Comparison of ENCODE assay signal across 8 cellular contexts in the genomic region with DNA sequence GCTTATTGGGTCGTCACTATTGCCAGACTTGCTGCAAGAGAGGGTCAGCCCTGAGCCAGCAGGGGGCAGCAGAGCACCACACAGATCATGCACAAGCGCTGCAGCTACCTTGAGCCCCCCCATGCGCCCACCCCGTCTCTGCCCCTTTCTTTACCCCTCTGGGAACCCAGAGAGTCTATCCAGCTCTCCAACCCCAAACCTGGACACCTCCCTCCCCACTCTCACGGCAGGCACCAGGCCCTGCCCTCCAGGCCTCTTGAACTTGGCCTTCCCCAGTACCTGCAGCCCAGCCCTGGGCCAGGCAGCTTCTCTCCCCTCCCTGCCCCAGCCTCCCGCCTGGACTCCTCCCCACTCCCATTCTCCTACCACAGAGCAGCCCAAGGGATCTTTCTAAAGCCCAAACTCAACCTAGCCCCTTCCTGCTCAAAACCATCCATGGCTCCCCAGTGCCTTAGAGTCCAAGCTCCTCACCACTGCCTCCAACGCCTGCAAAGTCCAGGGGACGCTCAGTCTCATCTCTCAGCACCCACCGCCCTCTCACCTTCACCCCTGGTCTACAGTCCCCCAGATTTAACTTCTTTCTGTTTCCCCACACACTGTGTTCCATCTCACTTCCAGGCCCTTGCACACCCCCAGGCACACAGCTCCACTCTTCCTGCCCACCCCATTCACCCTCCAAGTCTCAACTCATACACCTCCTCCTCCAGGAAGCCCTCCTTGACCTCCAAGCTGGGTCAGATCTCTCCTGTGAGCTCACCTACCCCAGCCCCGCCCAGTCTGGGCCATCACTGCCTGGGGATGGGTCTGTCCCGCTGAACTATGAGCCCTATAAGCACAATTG. TPM values are rescaled to one million over a fixed set of nuclear protein-coding genes. Genes with fewer than 3 reads are reported as not detected.
DNase-seq lines count a peak whose midpoint lies in the region; ATAC-seq and TF ChIP-seq lines count a peak whose summit lies in the region.

No MANE protein-coding gene starts in this region.

- peaks cover 9% of the 10 kb centered on the region for H3K27me3 Mint-ChIP-seq in H9 (ENCODE audit: low read depth)
- peaks cover 0 to 17% (median 3%) of the 10 kb centered on the region in 5 donors for H3K27me3 Mint-ChIP-seq in naive thymus-derived CD8-positive, alpha-beta T cell

- no peaks in the 10 kb centered on the region for H3K9me3 ChIP-seq in BE2C
- no peaks in the 10 kb centered on the region for H3K9me3 ChIP-seq in H9 (ENCODE audit: control insufficient read depth, low read depth, low read length)

- no peak overlapping the region for H3K27ac ChIP-seq in H9 (ENCODE audit: insufficient read length, low read depth, low read length)

- H4K8ac ChIP-seq in H9 (replicated peaks; ENCODE audit: insufficient read length, low read depth, low read length) = no peak overlapping the region

- no peaks in the 10 kb centered on the region for H3K27me3 ChIP-seq in BE2C
- H3K27me3 ChIP-seq in H9 (ENCODE audit: insufficient read depth, low read length) = no peaks in the 10 kb centered on the region

- H3K56ac ChIP-seq in H9 (ENCODE audit: insufficient read length, low read depth, low read length) = no peak overlapping the region

- no peaks in the 10 kb centered on the region for H3K79me2 ChIP-seq in H9 (ENCODE audit: insufficient read depth, low read length)

- H3K4me2 ChIP-seq in H9 (ENCODE audit: insufficient read depth, insufficient read length, low read length) = no peak overlapping the region

- H2BK5ac ChIP-seq in H9 (ENCODE audit: insufficient read length, low read length) = no peak overlapping the region

- H2BK12ac ChIP-seq in H9 (ENCODE audit: insufficient read length, low read depth, low read length) = no peak overlapping the region

- H3K4me3 Mint-ChIP-seq in H9 = peak overlapping the region in 1 of 2 experiments; percentile 47; a peak in 2 of 5 replicates
- peak overlapping the region in 2 of 10 donors; percentile 7 to 16 for H3K4me3 Mint-ChIP-seq in naive thymus-derived CD8-positive, alpha-beta T cell
- H3K4me3 Mint-ChIP-seq in stimulated activated effector memory CD8-positive, alpha-beta T cell treated with anti-CD3 and anti-CD28 coated beads, Interleukin-12 subunit alpha, Interleukin-12 subunit beta, amount 100 ng/mL, for 72 hours = no peak overlapping the region

- H3K36me3 ChIP-seq in BE2C = no peaks in the 10 kb centered on the region

- peak; percentile 53 to 58 for ATAC-seq in naive thymus-derived CD8-positive, alpha-beta T cell
- peak; percentile 46 for ATAC-seq in stimulated activated effector memory CD8-positive, alpha-beta T cell treated with anti-CD3 and anti-CD28 coated beads, Interleukin-12 subunit alpha, Interleukin-12 subunit beta, amount 100 ng/mL, for 72 hours
- ATAC-seq in GM21447 (IDR thresholded peaks at IDR 0.05; ENCODE audit: unreplicated experiment) = no peak

- no peaks in the 10 kb centered on the region for H4K20me1 ChIP-seq in H9 (ENCODE audit: control insufficient read depth, insufficient read depth, insufficient read length)

- H3K23ac ChIP-seq in H9 (ENCODE audit: insufficient read length, low read depth, low read length) = no peak overlapping the region

- no peaks in the 10 kb centered on the region for H3K23me2 ChIP-seq in H9 (ENCODE audit: insufficient read length, low read depth, low read length, poor library complexity, severe bottlenecking)

- H2BK15ac ChIP-seq in H9 (ENCODE audit: low read depth, low read length) = no peak overlapping the region

- DNase-seq in BE2C = peak; percentile 86
- DNase-seq in H9 = peak; percentile 86
- peak; percentile 39 for DNase-seq in NOMO-1 treated with DMSO at 0.1 percent for 48 hours (lab: John Stamatoyannopoulos, UW; ENCODE audit: unreplicated experiment)
- peak; percentile 85 for DNase-seq in activated CD8-positive, alpha-beta memory T cell treated with anti-CD3 and anti-CD28 coated beads, Interleukin-2, amount 50 U/mL, for 4 hours
- DNase-seq in epithelial cell of proximal tubule (ENCODE audit: low read depth) = no peak
- peak; percentile 67 to 89 (median 76) for DNase-seq in naive thymus-derived CD8-positive, alpha-beta T cell
- peak; percentile 64 to 85 for DNase-seq in stimulated activated effector memory CD8-positive, alpha-beta T cell treated with anti-CD3 and anti-CD28 coated beads, Interleukin-12 subunit alpha, Interleukin-12 subunit beta, amount 100 ng/mL, for 72 hours (ENCODE audit: low spot score in 2 of 2)

- no peak overlapping the region for H2BK120ac ChIP-seq in H9 (ENCODE audit: low read depth, low read length, poor library complexity, severe bottlenecking)

- no peak overlapping the region for H3K14ac ChIP-seq in H9 (ENCODE audit: insufficient read depth, low read length)

- H3K4ac ChIP-seq in H9 (ENCODE audit: low read depth, low read length) = no peak overlapping the region

- no peak overlapping the region for H3T11ph ChIP-seq in H9 (ENCODE audit: low read length)

- H2AK5ac ChIP-seq in H9 (ENCODE audit: insufficient read length, low read length) = no peak overlapping the region

- H3K9ac ChIP-seq in H9 (ENCODE audit: extremely low read depth, insufficient read length, low read length) = no peak overlapping the region

- H3K36me3 Mint-ChIP-seq in H9 (ENCODE audit: insufficient read depth in 1 of 3, low read depth in 3 of 3) = no peaks in the 10 kb centered on the region
- H3K36me3 Mint-ChIP-seq in naive thymus-derived CD8-positive, alpha-beta T cell = no peaks in the 10 kb centered on the region
- H3K36me3 Mint-ChIP-seq in stimulated activated effector memory CD8-positive, alpha-beta T cell treated with anti-CD3 and anti-CD28 coated beads, Interleukin-12 subunit alpha, Interleukin-12 subunit beta, amount 100 ng/mL, for 72 hours = peaks cover 10% of the 10 kb centered on the region

- no peaks in the 10 kb centered on the region for H3K9me3 Mint-ChIP-seq in H9
- H3K9me3 Mint-ChIP-seq in naive thymus-derived CD8-positive, alpha-beta T cell = no peaks in the 10 kb centered on the region
- H3K9me3 Mint-ChIP-seq in stimulated activated effector memory CD8-positive, alpha-beta T cell treated with anti-CD3 and anti-CD28 coated beads, Interleukin-12 subunit alpha, Interleukin-12 subunit beta, amount 100 ng/mL, for 72 hours = no peaks in the 10 kb centered on the region

- H3K18ac ChIP-seq in H9 (ENCODE audit: insufficient read length, low read depth, low read length) = no peak overlapping the region

- no CpG with 5 or more reads among the region's 11 CpGs for WGBS in H9 (ENCODE audit: extremely low coverage, insufficient read length, low lambda C conversion rate)

- POLR2A ChIA-PET in naive thymus-derived CD8-positive, alpha-beta T cell (lab: Charles Lee) = interaction anchor here (0.6 to 1.0 kb wide), 3 partner anchors 34 to 350 kb away, joined by 3 to 4 read pairs (median 3); a partner anchor contains a TSS

- no peak overlapping the region for H2BK20ac ChIP-seq in H9 (ENCODE audit: low read depth, low read length, poor library complexity, severe bottlenecking)

- no peak overlapping the region for H4K91ac ChIP-seq in H9 (ENCODE audit: insufficient read length, low read depth, low read length)

- peaks cover 17 to 18% of the 10 kb centered on the region in 2 experiments for H3K4me1 Mint-ChIP-seq in H9
- peaks cover 23 to 51% (median 41%) of the 10 kb centered on the region in 4 donors for H3K4me1 Mint-ChIP-seq in naive thymus-derived CD8-positive, alpha-beta T cell
- peaks cover 42% of the 10 kb centered on the region for H3K4me1 Mint-ChIP-seq in stimulated activated effector memory CD8-positive, alpha-beta T cell treated with anti-CD3 and anti-CD28 coated beads, Interleukin-12 subunit alpha, Interleukin-12 subunit beta, amount 100 ng/mL, for 72 hours

- H3K27ac Mint-ChIP-seq in H9 = peak overlapping the region in 2 of 3 experiments; percentile 54 to 57; a peak in 3 of 7 replicates
- peak overlapping the region in 6 of 10 donors; percentile 25 to 85 (median 74) for H3K27ac Mint-ChIP-seq in naive thymus-derived CD8-positive, alpha-beta T cell
- no peak overlapping the region for H3K27ac Mint-ChIP-seq in stimulated activated effector memory CD8-positive, alpha-beta T cell treated with anti-CD3 and anti-CD28 coated beads, Interleukin-12 subunit alpha, Interleukin-12 subunit beta, amount 100 ng/mL, for 72 hours

- H3K79me1 ChIP-seq in H9 (ENCODE audit: insufficient read depth, low read depth, low read length, poor library complexity, severe bottlenecking) = no peaks in the 10 kb centered on the region

- no peak overlapping the region for H2AFZ ChIP-seq in H9 (ENCODE audit: low read length)

- H3K4me3 ChIP-seq in BE2C (ENCODE audit: low read depth, low read length) (no peak overlapping the region), epithelial cell of proximal tubule (ENCODE audit: low read depth, low read length) (no peak overlapping the region)

- H3K4me1 ChIP-seq in BE2C = no peaks in the 10 kb centered on the region
- H3K4me1 ChIP-seq in H9 (ENCODE audit: insufficient read depth, low read length) = peaks cover 2% of the 10 kb centered on the region; the same call in 1 of the 2 replicates

- peak; percentile 93 for TF ChIP-seq CTCF in BE2C (IDR thresholded peaks at IDR 0.05; ENCODE audit: low read depth, low read length)
- TF ChIP-seq CTCF in H9 (conservative IDR thresholded peaks at IDR 0.05) = peak; percentile 97
- TF ChIP-seq CTCF in epithelial cell of proximal tubule (conservative IDR thresholded peaks at IDR 0.05; ENCODE audit: low read depth, low read length) = peak; percentile 89

- no peak overlapping the region for H4K5ac ChIP-seq in H9 (ENCODE audit: insufficient read length, low read depth, low read length)

RNA-seq across cellular contexts. Expression of a gene that starts 9.4 kb away (rescaled TPM):
- 0.28 TPM for polyA plus RNA-seq in BE2C (2012; ENCODE audit: insufficient read depth, insufficient read length, low read depth)
- total RNA-seq in H9 (2021) (not detected in 2 replicates), epithelial cell of proximal tubule (not detected in 2 replicates)
- not detected for total RNA-seq in naive thymus-derived CD8-positive, alpha-beta T cell
- not detected for polyA plus RNA-seq in naive thymus-derived CD8-positive, alpha-beta T cell

RNA-seq across cellular contexts. Expression of a gene that starts 18.2 kb away (rescaled TPM):
- 1.5 TPM for polyA plus RNA-seq in BE2C (2012; ENCODE audit: insufficient read depth, insufficient read length, low read depth)
- 3.5 and 4.6 TPM in 2 replicates for total RNA-seq in H9 (2021)
- total RNA-seq in epithelial cell of proximal tubule = 2.7 and 4.6 TPM in 2 replicates
- total RNA-seq in naive thymus-derived CD8-positive, alpha-beta T cell = 1 to 10 TPM; 1.9 to 3.6 TPM
- under 1 TPM in 1 of 3 donors, not detected in 2; 0.14 TPM for polyA plus RNA-seq in naive thymus-derived CD8-positive, alpha-beta T cell

RNA-seq across cellular contexts. Expression of a gene that starts 45.8 kb away (rescaled TPM):
- 41.5 TPM for polyA plus RNA-seq in BE2C (2012; ENCODE audit: insufficient read depth, insufficient read length, low read depth)
- total RNA-seq in H9 (2021) (29.2 and 30.5 TPM in 2 replicates), epithelial cell of proximal tubule (116 and 153 TPM in 2 replicates)
- 1 to 10 TPM; 3.7 to 3.8 TPM for total RNA-seq in naive thymus-derived CD8-positive, alpha-beta T cell
- polyA plus RNA-seq in naive thymus-derived CD8-positive, alpha-beta T cell = 1 to 10 TPM in 1 of 3 donors, under 1 TPM in 2; 0.11 to 1.4 (median 0.37) TPM

RNA-seq across cellular contexts. Expression of a gene that starts 59.0 kb away (rescaled TPM):
- 14.5 TPM for polyA plus RNA-seq in BE2C (2012; ENCODE audit: insufficient read depth, insufficient read length, low read depth)
- total RNA-seq in H9 (2021) (1.2 and 2.2 TPM in 2 replicates), epithelial cell of proximal tubule (32.4 and 49.3 TPM in 2 replicates)
- total RNA-seq in naive thymus-derived CD8-positive, alpha-beta T cell = 1 to 10 TPM; 5.9 to 7.7 TPM
- 1 to 10 TPM; 3.2 to 6.2 (median 3.5) TPM for polyA plus RNA-seq in naive thymus-derived CD8-positive, alpha-beta T cell
